17 cellular contexts compared by ENCODE assay signal in the genomic region with DNA sequence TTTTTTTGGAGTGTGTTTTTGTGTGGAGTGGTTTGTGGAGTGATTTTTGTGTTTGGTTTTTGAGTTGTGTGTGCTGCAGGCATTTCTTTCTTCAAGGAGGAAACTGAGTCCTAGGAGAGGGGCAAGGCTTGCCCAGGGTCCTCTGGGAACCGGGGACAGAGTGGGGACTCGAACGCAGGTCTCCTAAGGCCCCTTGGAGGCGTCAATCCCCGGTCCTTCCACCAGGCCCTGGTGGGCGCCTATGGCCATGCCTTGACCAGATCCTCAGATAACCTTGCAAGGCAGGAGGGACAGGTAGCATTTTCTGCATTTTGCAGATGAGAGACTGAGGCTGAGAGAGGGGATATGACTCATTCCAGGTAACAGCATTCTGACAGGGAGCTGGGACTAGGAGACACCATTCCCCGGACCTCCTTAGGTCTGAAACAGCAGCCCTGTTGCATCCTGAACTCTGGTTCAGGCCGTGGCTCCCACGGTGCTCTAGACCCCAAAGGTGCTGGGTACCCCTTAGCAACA. TPM values are rescaled to one million over a fixed set of nuclear protein-coding genes. Genes with fewer than 3 reads are reported as not detected.
A peak's percentile ranks its signal among the peaks of the same experiment; 100 is the strongest.
DNase-seq lines count a peak whose midpoint lies in the region; ATAC-seq, FAIRE-seq and TF ChIP-seq lines count a peak whose summit lies in the region.
"Had no signal": no experiment of that assay in that cellular context is flagged by ENCODE, and none has a peak within 500 bp of the region (broad histone marks: within the 10 kb centered on the region; RNA-seq: fewer than 3 reads in every experiment).

No MANE protein-coding gene starts in this region.

- TF ChIP-seq CTCF in endothelial cell of umbilical vein (IDR thresholded peaks at IDR 0.05; ENCODE audit: extremely low read depth in 1 of 2, insufficient read depth in 1 of 2, low read depth in 1 of 2, low read length in 2 of 2) (no peak), neural crest cell (conservative IDR thresholded peaks at IDR 0.05) (no peak)

- no peak overlapping the region for H2AFZ ChIP-seq in endothelial cell of umbilical vein (ENCODE audit: low read depth, low read length)

- no peak for TF ChIP-seq POLR2A in endothelial cell of umbilical vein (IDR thresholded peaks at IDR 0.05; ENCODE audit: low read depth, low read length)

- DNase-seq in endothelial cell of umbilical vein (ENCODE audit: low read depth, low spot score), result no peak
- no peak for DNase-seq in neural crest cell (ENCODE audit: low read depth, low spot score)
- no peak for DNase-seq in naive thymus-derived CD8-positive, alpha-beta T cell
- DNase-seq: BE2C; Caco-2; CD8-positive, alpha-beta memory T cell; GOT3 had no signal

- H3K79me2 ChIP-seq in endothelial cell of umbilical vein (ENCODE audit: control insufficient read depth, insufficient read depth, low read length), result no peaks in the 10 kb centered on the region

- no peak for ATAC-seq in activated T-helper 17 cell treated with anti-CD3 and anti-CD28 coated beads, Interleukin-2, amount 50 U/mL, for 72 hours (replicated peaks)
- ATAC-seq in GM18870 (IDR thresholded peaks at IDR 0.05; ENCODE audit: unreplicated experiment) (no peak), HG02852 (IDR thresholded peaks at IDR 0.05; ENCODE audit: unreplicated experiment) (no peak), HG03196 (IDR thresholded peaks at IDR 0.05; ENCODE audit: unreplicated experiment) (no peak)
- no peak for ATAC-seq in naive thymus-derived CD8-positive, alpha-beta T cell

- peak overlapping the region; percentile 57 to 82 (median 66) for H3K4me2 ChIP-seq in BLaER1 treated with 17β-estradiol and CSF1 and Interleukin-3, amounts not matched to agents 10 nM and 100 nM
- no peak overlapping the region for H3K4me2 ChIP-seq in endothelial cell of umbilical vein (ENCODE audit: insufficient read depth, low read length)
- H3K4me2 ChIP-seq: A549 had no signal

- H3K27ac Mint-ChIP-seq in activated T-helper 17 cell treated with anti-CD3 and anti-CD28 coated beads, Interleukin-2, amount 50 U/mL, for 72 hours, result peak overlapping the region; percentile 27
- H3K27ac Mint-ChIP-seq in neural crest cell (ENCODE audit: unreplicated experiment), result peak overlapping the region; percentile 27
- H3K27ac Mint-ChIP-seq in naive thymus-derived CD8-positive, alpha-beta T cell, result no peak overlapping the region

- H4K20me1 ChIP-seq in BLaER1 treated with 17β-estradiol and CSF1 and Interleukin-3, amounts not matched to agents 10 nM and 100 nM, result no peaks in the 10 kb centered on the region
- H4K20me1 ChIP-seq in endothelial cell of umbilical vein (replicated peaks; ENCODE audit: control insufficient read depth, extremely low read depth, insufficient read depth, low read length), result no peaks in the 10 kb centered on the region

- no peaks in the 10 kb centered on the region for H3K9me3 Mint-ChIP-seq in activated T-helper 17 cell treated with anti-CD3 and anti-CD28 coated beads, Interleukin-2, amount 50 U/mL, for 72 hours
- H3K9me3 Mint-ChIP-seq in neural crest cell, result no peaks in the 10 kb centered on the region
- H3K9me3 Mint-ChIP-seq in naive thymus-derived CD8-positive, alpha-beta T cell, result no peaks in the 10 kb centered on the region
- H3K9me3 Mint-ChIP-seq: CD8-positive, alpha-beta memory T cell had no signal

- no peaks in the 10 kb centered on the region for H3K9me1 ChIP-seq in endothelial cell of umbilical vein (replicated peaks; ENCODE audit: control insufficient read depth, extremely low read depth, insufficient read depth, low read length)

- H3K27me3 Mint-ChIP-seq in activated T-helper 17 cell treated with anti-CD3 and anti-CD28 coated beads, Interleukin-2, amount 50 U/mL, for 72 hours, result no peaks in the 10 kb centered on the region
- no peaks in the 10 kb centered on the region for H3K27me3 Mint-ChIP-seq in neural crest cell (ENCODE audit: low read depth)
- peaks cover 0 to 1% (median 0%) of the 10 kb centered on the region in 5 donors for H3K27me3 Mint-ChIP-seq in naive thymus-derived CD8-positive, alpha-beta T cell

- peaks cover 28 to 50% (median 44%) of the 10 kb centered on the region in 10 experiments for H3K4me1 ChIP-seq in BLaER1 treated with 17β-estradiol and CSF1 and Interleukin-3, amounts not matched to agents 10 nM and 100 nM
- peaks cover 11% of the 10 kb centered on the region for H3K4me1 ChIP-seq in endothelial cell of umbilical vein (ENCODE audit: control insufficient read depth, extremely low read depth, insufficient read depth, low read length)
- H3K4me1 ChIP-seq: A549, BE2C had no signal

- peak; percentile 76 for FAIRE-seq in endothelial cell of umbilical vein (lab: Jason Lieb, UNC)
- FAIRE-seq: A549, GM18507 had no signal

- no TSS peak for BruUV-seq in endothelial cell of umbilical vein (replicated peaks; lab: Mats Ljungman, UMichigan)

- H3K4me3 Mint-ChIP-seq in activated T-helper 17 cell treated with anti-CD3 and anti-CD28 coated beads, Interleukin-2, amount 50 U/mL, for 72 hours, result no peak overlapping the region
- H3K4me3 Mint-ChIP-seq in neural crest cell, result no peak overlapping the region
- no peak overlapping the region for H3K4me3 Mint-ChIP-seq in naive thymus-derived CD8-positive, alpha-beta T cell

- POLR2A ChIA-PET in endothelial cell of umbilical vein (lab: Charles Lee), result no interaction called here
- POLR2A ChIA-PET in naive thymus-derived CD8-positive, alpha-beta T cell (lab: Charles Lee), result no interaction called here

- no peaks in the 10 kb centered on the region for H3K36me3 ChIP-seq in BLaER1 treated with 17β-estradiol and CSF1 and Interleukin-3, amounts not matched to agents 10 nM and 100 nM
- H3K36me3 ChIP-seq in endothelial cell of umbilical vein (ENCODE audit: control insufficient read depth in 2 of 2, extremely low read depth in 1 of 2, insufficient read depth in 2 of 2, low read length in 2 of 2), result no peaks in the 10 kb centered on the region
- H3K36me3 ChIP-seq: BE2C, HAP-1 had no signal

- no peaks in the 10 kb centered on the region for H3K27me3 ChIP-seq in BLaER1 treated with 17β-estradiol and CSF1 and Interleukin-3, amounts not matched to agents 10 nM and 100 nM
- H3K27me3 ChIP-seq in endothelial cell of umbilical vein (ENCODE audit: control insufficient read depth in 2 of 2, insufficient read depth in 2 of 2, low read length in 2 of 2), result no peaks in the 10 kb centered on the region
- H3K27me3 ChIP-seq: BE2C had no signal

- 0 out of 22 replicates have a peak overlapping the region, but pooled peaks of 1 of the 11 experiments have one; percentile 5 for H3K9ac ChIP-seq in BLaER1 treated with 17β-estradiol and CSF1 and Interleukin-3, amounts not matched to agents 10 nM and 100 nM
- no peak overlapping the region for H3K9ac ChIP-seq in endothelial cell of umbilical vein (replicated peaks; ENCODE audit: extremely low read depth, insufficient read depth, low read length)

- H3K4me3 ChIP-seq in BLaER1 treated with 17β-estradiol and CSF1 and Interleukin-3, amounts not matched to agents 10 nM and 100 nM, result no peak overlapping the region
- H3K4me3 ChIP-seq in endothelial cell of umbilical vein (replicated peaks in 1 of 3; ENCODE audit: insufficient read depth in 1 of 3, low read depth in 1 of 3, low read length in 3 of 3), result no peak overlapping the region
- H3K4me3 ChIP-seq: A549, HAP-1 had no signal

- dilution Hi-C loops in endothelial cell of umbilical vein (cut with MboI; ENCODE audit: extremely low pct_ligation_motif_present, low sequenced_read_pairs), result no loop called here

- H3K4me1 Mint-ChIP-seq in activated T-helper 17 cell treated with anti-CD3 and anti-CD28 coated beads, Interleukin-2, amount 50 U/mL, for 72 hours, result no peaks in the 10 kb centered on the region
- peaks cover 12% of the 10 kb centered on the region for H3K4me1 Mint-ChIP-seq in neural crest cell
- H3K4me1 Mint-ChIP-seq in naive thymus-derived CD8-positive, alpha-beta T cell, result peaks cover 0 to 2% (median 0%) of the 10 kb centered on the region in 4 donors
- H3K4me1 Mint-ChIP-seq: CD8-positive, alpha-beta memory T cell had no signal

- no peaks in the 10 kb centered on the region for H3K9me3 ChIP-seq in BLaER1 treated with 17β-estradiol and CSF1 and Interleukin-3, amounts not matched to agents 10 nM and 100 nM (replicated peaks in 1 of 11)
- no peaks in the 10 kb centered on the region for H3K9me3 ChIP-seq in endothelial cell of umbilical vein (replicated peaks; ENCODE audit: control insufficient read depth, insufficient read depth, low read length)
- H3K9me3 ChIP-seq: A549, BE2C, Caco-2, HAP-1 had no signal

- H3K27ac ChIP-seq in BLaER1 treated with 17β-estradiol and CSF1 and Interleukin-3, amounts not matched to agents 10 nM and 100 nM, result peak overlapping the region in 4 of 11 experiments; percentile 3 to 31 (median 20); a peak in 1 of 22 replicates
- H3K27ac ChIP-seq in endothelial cell of umbilical vein (ENCODE audit: insufficient read depth, low read depth, low read length), result no peak overlapping the region
- H3K27ac ChIP-seq: A549, HL-60 had no signal

- no peaks in the 10 kb centered on the region for H3K36me3 Mint-ChIP-seq in activated T-helper 17 cell treated with anti-CD3 and anti-CD28 coated beads, Interleukin-2, amount 50 U/mL, for 72 hours (ENCODE audit: low read depth)
- no peaks in the 10 kb centered on the region for H3K36me3 Mint-ChIP-seq in neural crest cell (ENCODE audit: low read depth)
- no peaks in the 10 kb centered on the region for H3K36me3 Mint-ChIP-seq in naive thymus-derived CD8-positive, alpha-beta T cell
- H3K36me3 Mint-ChIP-seq: CD8-positive, alpha-beta memory T cell had no signal

- CTCF ChIA-PET in endothelial cell of umbilical vein (lab: Charles Lee), result interaction anchor here (1.0 to 4.0 kb wide), 5 partner anchors 9 to 76 kb away, joined by 3 to 18 read pairs (median 4); a partner anchor contains a TSS

- intact Hi-C loops in endothelial cell of umbilical vein (cut with micrococcal nuclease), result no loop called here

TF ChIP-seq in endothelial cell of umbilical vein, 7 proteins besides CTCF, POLR2A, EP300 and RAD21 (continues in another document):
- TF ChIP-seq FOS (IDR thresholded peaks at IDR 0.05; ENCODE audit: borderline replicate concordance, insufficient read depth, low read length) (no peak), GATA2 (IDR thresholded peaks at IDR 0.05; ENCODE audit: insufficient read depth, insufficient read length, low read depth, low read length) (no peak)

RNA-seq across cellular contexts. Expression of a gene that starts 39.1 kb away (rescaled TPM):
- total RNA-seq in activated T-helper 17 cell treated with anti-CD3 and anti-CD28 coated beads, Interleukin-2, amount 50 U/mL, for 72 hours, result 1 to 10 TPM in 1 of 2 donors, under 1 TPM in 1; 0.95 to 4.0 TPM
- total RNA-seq in endothelial cell of umbilical vein (1.4 and 3.6 TPM in 2 replicates), neural crest cell (2.1 and 2.5 TPM in 2 replicates)
- polyA plus RNA-seq in endothelial cell of umbilical vein, result 1.1 and 1.3 TPM in 2 replicates
- 0.94 and 0.96 TPM in 2 replicates for polyA plus RNA-seq in endothelial cell of umbilical vein (2011; cell fraction: cytosol; rRNA removed)
- 3.6 and 4.3 TPM in 2 replicates for polyA plus RNA-seq in endothelial cell of umbilical vein (2011; cell fraction: nucleus; rRNA removed)
- polyA plus RNA-seq in endothelial cell of umbilical vein (2012), result 0.20 and 0.29 TPM in 2 replicates
- 1.0 and 1.3 TPM in 2 replicates for polyA minus RNA-seq in endothelial cell of umbilical vein
- polyA minus RNA-seq in endothelial cell of umbilical vein (2011; cell fraction: cytosol; rRNA and poly(A)+ RNA removed), result not detected
- 1.4 and 1.9 TPM in 2 replicates for polyA minus RNA-seq in endothelial cell of umbilical vein (2011; cell fraction: nucleus; rRNA and poly(A)+ RNA removed)
- under 1 TPM; 0.18 to 0.30 TPM for total RNA-seq in naive thymus-derived CD8-positive, alpha-beta T cell
- not detected for polyA plus RNA-seq in naive thymus-derived CD8-positive, alpha-beta T cell
- polyA plus RNA-seq: AG04450 had no signal

Comparison
In these comparisons a context has a peak if more than half of its experiments do, and no peak if none do; other contexts are left out.
1. H3K27ac Mint-ChIP-seq: peak in activated T-helper 17 cell treated with anti-CD3 and anti-CD28 coated beads, Interleukin-2, amount 50 U/mL, for 72 hours (single experiment) and neural crest cell (single experiment); none in naive thymus-derived CD8-positive, alpha-beta T cell (0 of 10).